1 cellular context compared by ENCODE assay signal in the genomic region with DNA sequence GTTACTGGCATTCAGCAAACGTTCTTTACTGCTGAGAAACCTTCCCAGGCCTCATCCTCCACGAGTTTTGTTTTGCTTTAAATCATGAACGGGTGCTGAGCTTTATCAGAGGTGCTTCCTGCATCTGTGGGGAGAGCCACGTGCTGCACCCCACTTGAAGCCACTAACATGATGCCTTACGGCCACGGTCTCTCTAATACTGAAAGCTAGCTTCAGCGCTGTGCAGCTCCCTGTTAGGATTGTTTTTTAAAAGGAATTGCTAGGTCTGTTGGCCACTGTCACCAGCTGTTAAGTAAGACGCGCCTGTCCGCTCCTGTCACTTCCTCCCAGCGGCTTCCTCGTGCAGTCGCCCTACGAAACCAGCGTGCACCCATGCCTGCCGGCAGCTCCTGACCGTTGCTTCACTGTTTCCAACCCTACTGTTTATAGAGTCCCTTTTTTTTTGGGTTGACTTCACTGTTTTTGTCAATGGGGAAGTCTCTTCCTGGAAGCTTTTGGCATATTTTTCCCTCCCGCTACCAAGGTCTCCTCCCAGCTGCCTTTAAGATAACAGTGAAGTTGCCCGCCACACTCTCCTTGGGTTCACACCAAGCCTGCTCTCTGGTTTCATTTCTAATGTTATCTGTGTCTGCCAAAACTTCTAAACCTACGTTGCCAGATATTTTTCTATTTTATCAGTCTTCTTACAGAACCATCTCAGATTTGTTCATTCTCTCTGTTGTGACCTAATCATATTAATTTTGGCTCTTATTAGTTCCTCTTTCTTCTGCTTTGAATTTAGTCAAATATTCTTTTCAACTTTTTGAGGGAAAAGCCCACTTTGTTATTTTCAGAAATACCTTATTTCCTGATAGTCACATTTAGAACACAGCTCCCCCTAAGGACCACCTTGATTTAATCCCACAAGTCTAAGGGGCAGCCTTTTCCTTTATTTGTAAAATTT.
TF ChIP-seq lines count a peak whose summit lies in the region.

No MANE protein-coding gene starts in this region.

TF ChIP-seq in K562, 482 proteins besides CTCF, POLR2A, EP300 and RAD21 (continued from another document and continues in another):
- TF ChIP-seq ZNF512 (tag; IDR thresholded peaks at IDR 0.05) (no peak), ATF2 (CRISPR knock-in tag; IDR thresholded peaks at IDR 0.05) (no peak), SP2 (IDR thresholded peaks at IDR 0.05; ENCODE audit: extremely low read depth, low read depth, low read length, poor library complexity, severe bottlenecking) (no peak), SRF (CRISPR knock-in tag; IDR thresholded peaks at IDR 0.05) (no peak), ZNF175 (CRISPR knock-in tag; IDR thresholded peaks at IDR 0.05; ENCODE audit: low read depth) (no peak), ZNF780A (CRISPR knock-in tag; IDR thresholded peaks at IDR 0.05) (no peak), ZEB2 (IDR thresholded peaks at IDR 0.05) (no peak), CEBPB (tag; IDR thresholded peaks at IDR 0.05) (no peak), ZNF589 (CRISPR knock-in tag; IDR thresholded peaks at IDR 0.05; ENCODE audit: low read depth) (no peak), EWSR1 (IDR thresholded peaks at IDR 0.05; ENCODE audit: borderline replicate concordance, low read depth, partially characterized antibody) (no peak), DIDO1 (tag; IDR thresholded peaks at IDR 0.05; ENCODE audit: low read depth) (no peak), TFAP4 (CRISPR knock-in tag; IDR thresholded peaks at IDR 0.05; ENCODE audit: borderline replicate concordance) (peak; percentile 86), ESRRB (CRISPR knock-in tag; IDR thresholded peaks at IDR 0.05; ENCODE audit: borderline replicate concordance) (no peak), SIN3A (IDR thresholded peaks at IDR 0.05; ENCODE audit: borderline replicate concordance in 2 of 2, control insufficient read depth in 1 of 2, low read depth in 2 of 2, low read length in 2 of 2) (no peak; a peak in 1 of 4 replicates), ZNF551 (CRISPR knock-in tag; IDR thresholded peaks at IDR 0.05) (no peak), THRB (CRISPR knock-in tag; conservative IDR thresholded peaks at IDR 0.05) (no peak), RBM22 (IDR thresholded peaks at IDR 0.05; ENCODE audit: low read depth, low read length, poor library complexity, severe bottlenecking) (no peak), CBFA2T3 (IDR thresholded peaks at IDR 0.05) (peak; percentile 84), ZNF77 (CRISPR knock-in tag; IDR thresholded peaks at IDR 0.05) (no peak), CHCHD3 (CRISPR knock-in tag; IDR thresholded peaks at IDR 0.05) (no peak), HDAC1 (IDR thresholded peaks at IDR 0.05) (no peak), ZKSCAN1 (IDR thresholded peaks at IDR 0.05; ENCODE audit: low read depth, low read length) (0 out of 2 replicates have a peak, but pooled peaks have one; percentile 28), ZFP30 (CRISPR knock-in tag; IDR thresholded peaks at IDR 0.05; ENCODE audit: borderline replicate concordance) (no peak), ATF7 (IDR thresholded peaks at IDR 0.05) (no peak), ETV5 (CRISPR knock-in tag; IDR thresholded peaks at IDR 0.05; ENCODE audit: low read depth) (peak; percentile 60; the same call in 1 of the 2 replicates), PHB2 (IDR thresholded peaks at IDR 0.05; ENCODE audit: low read depth) (no peak), HEY1 (CRISPR knock-in tag; IDR thresholded peaks at IDR 0.05; ENCODE audit: borderline replicate concordance) (no peak), JUN (IDR thresholded peaks at IDR 0.05; ENCODE audit: borderline replicate concordance, low read depth, low read length) (no peak), JUN (CRISPR knock-in tag; IDR thresholded peaks at IDR 0.05; ENCODE audit: borderline replicate concordance) (no peak), U2AF1 (optimal IDR thresholded peaks at IDR 0.05; ENCODE audit: low read depth, low read length) (no peak), PURB (CRISPR knock-in tag; IDR thresholded peaks at IDR 0.05; ENCODE audit: low read depth) (no peak), CC2D1A (IDR thresholded peaks at IDR 0.05) (no peak), EP400 (IDR thresholded peaks at IDR 0.05) (no peak), SMARCA5 (IDR thresholded peaks at IDR 0.05) (no peak), TGIF2 (CRISPR knock-in tag; IDR thresholded peaks at IDR 0.05) (no peak), ZBTB2 (IDR thresholded peaks at IDR 0.05) (no peak), CTBP1 (IDR thresholded peaks at IDR 0.05; ENCODE audit: borderline replicate concordance) (no peak), SMAD2 (IDR thresholded peaks at IDR 0.05; ENCODE audit: low read depth, low read length) (no peak), KDM1A (IDR thresholded peaks at IDR 0.05) (peak in 1 of 2 experiments; percentile 71; a peak in 3 of 4 replicates), FOSL1 (tag; conservative IDR thresholded peaks at IDR 0.05) (no peak), NFATC3 (IDR thresholded peaks at IDR 0.05) (no peak), HLTF (IDR thresholded peaks at IDR 0.05) (no peak), HMGXB4 (CRISPR knock-in tag; IDR thresholded peaks at IDR 0.05) (no peak), RAD51 (IDR thresholded peaks at IDR 0.05; ENCODE audit: borderline replicate concordance, low read depth) (no peak), HNRNPLL (IDR thresholded peaks at IDR 0.05; ENCODE audit: low read depth, low read length, poor library complexity, severe bottlenecking) (peak; percentile 45), GATAD2B (IDR thresholded peaks at IDR 0.05; ENCODE audit: borderline replicate concordance) (no peak)
- TF ChIP-seq, protein P1, sequence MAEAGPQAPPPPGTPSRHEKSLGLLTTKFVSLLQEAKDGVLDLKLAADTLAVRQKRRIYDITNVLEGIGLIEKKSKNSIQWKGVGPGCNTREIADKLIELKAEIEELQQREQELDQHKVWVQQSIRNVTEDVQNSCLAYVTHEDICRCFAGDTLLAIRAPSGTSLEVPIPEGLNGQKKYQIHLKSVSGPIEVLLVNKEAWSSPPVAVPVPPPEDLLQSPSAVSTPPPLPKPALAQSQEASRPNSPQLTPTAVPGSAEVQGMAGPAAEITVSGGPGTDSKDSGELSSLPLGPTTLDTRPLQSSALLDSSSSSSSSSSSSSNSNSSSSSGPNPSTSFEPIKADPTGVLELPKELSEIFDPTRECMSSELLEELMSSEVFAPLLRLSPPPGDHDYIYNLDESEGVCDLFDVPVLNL (CRISPR knock-in tag; IDR thresholded peaks at IDR 0.05; ENCODE audit: low read depth), result no peak
- TF ChIP-seq, protein P2, sequence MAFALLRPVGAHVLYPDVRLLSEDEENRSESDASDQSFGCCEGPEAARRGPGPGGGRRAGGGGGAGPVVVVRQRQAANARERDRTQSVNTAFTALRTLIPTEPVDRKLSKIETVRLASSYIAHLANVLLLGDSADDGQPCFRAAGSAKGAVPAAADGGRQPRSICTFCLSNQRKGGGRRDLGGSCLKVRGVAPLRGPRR (CRISPR knock-in tag; IDR thresholded peaks at IDR 0.05), result no peak
- TF ChIP-seq, protein P3, sequence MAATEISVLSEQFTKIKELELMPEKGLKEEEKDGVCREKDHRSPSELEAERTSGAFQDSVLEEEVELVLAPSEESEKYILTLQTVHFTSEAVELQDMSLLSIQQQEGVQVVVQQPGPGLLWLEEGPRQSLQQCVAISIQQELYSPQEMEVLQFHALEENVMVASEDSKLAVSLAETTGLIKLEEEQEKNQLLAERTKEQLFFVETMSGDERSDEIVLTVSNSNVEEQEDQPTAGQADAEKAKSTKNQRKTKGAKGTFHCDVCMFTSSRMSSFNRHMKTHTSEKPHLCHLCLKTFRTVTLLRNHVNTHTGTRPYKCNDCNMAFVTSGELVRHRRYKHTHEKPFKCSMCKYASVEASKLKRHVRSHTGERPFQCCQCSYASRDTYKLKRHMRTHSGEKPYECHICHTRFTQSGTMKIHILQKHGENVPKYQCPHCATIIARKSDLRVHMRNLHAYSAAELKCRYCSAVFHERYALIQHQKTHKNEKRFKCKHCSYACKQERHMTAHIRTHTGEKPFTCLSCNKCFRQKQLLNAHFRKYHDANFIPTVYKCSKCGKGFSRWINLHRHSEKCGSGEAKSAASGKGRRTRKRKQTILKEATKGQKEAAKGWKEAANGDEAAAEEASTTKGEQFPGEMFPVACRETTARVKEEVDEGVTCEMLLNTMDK (IDR thresholded peaks at IDR 0.05; ENCODE audit: borderline replicate concordance, insufficient read depth, low read depth, low read length, poor library complexity, severe bottlenecking), result no peak
- TF ChIP-seq, protein P4, sequence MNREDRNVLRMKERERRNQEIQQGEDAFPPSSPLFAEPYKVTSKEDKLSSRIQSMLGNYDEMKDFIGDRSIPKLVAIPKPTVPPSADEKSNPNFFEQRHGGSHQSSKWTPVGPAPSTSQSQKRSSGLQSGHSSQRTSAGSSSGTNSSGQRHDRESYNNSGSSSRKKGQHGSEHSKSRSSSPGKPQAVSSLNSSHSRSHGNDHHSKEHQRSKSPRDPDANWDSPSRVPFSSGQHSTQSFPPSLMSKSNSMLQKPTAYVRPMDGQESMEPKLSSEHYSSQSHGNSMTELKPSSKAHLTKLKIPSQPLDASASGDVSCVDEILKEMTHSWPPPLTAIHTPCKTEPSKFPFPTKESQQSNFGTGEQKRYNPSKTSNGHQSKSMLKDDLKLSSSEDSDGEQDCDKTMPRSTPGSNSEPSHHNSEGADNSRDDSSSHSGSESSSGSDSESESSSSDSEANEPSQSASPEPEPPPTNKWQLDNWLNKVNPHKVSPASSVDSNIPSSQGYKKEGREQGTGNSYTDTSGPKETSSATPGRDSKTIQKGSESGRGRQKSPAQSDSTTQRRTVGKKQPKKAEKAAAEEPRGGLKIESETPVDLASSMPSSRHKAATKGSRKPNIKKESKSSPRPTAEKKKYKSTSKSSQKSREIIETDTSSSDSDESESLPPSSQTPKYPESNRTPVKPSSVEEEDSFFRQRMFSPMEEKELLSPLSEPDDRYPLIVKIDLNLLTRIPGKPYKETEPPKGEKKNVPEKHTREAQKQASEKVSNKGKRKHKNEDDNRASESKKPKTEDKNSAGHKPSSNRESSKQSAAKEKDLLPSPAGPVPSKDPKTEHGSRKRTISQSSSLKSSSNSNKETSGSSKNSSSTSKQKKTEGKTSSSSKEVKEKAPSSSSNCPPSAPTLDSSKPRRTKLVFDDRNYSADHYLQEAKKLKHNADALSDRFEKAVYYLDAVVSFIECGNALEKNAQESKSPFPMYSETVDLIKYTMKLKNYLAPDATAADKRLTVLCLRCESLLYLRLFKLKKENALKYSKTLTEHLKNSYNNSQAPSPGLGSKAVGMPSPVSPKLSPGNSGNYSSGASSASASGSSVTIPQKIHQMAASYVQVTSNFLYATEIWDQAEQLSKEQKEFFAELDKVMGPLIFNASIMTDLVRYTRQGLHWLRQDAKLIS (CRISPR knock-in tag; IDR thresholded peaks at IDR 0.05), result no peak
